ENCODE assay signal across 8 cellular contexts in the genomic region with DNA sequence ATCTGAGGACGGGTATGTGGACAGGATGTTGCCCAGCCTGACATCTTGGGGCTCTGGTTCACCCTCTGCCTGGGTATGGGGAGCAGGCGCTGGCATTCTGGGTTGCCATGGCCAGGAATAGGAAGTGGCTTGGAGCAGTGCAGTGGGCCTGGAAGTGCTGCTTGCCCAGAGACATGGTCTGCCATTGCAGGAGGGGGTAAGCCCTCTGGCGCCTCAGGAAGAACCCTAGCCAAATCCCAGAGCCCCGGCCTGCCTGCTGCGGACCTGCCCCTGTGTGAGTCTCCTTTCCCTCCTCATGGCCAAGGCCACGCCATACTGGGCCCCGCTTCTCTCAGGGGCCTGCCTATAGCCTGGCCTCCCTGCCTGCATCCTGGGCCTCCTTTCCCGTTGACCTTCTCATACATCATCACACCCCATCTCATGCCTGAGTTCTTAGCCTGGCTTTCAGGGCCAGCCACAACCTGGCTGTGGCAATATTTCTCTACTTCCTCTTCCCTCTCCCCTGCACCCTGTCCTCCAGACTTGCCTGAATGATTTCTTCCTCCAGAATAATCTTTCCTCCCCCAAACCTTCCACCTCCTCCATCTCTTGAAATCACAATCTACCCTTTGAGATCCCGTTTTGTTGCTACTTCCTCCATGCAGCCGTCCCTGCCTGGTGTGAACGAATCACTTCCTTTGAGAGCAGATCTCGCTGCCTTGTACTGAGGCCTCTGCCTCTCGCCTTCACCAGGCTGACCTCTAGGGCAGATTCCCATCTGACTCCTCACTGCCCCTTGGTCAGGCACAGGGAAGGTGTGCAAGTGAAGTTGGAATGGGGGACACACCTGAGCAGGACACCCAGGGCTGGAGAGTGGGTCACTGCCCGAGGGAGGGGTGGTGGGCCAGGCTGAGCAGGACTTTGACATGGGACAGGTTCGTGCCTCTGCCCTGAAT. TPM values are rescaled to one million over a fixed set of nuclear protein-coding genes. Genes with fewer than 3 reads are reported as not detected.
DNase-seq lines count a peak whose midpoint lies in the region; ATAC-seq and TF ChIP-seq lines count a peak whose summit lies in the region.

No MANE protein-coding gene starts in this region.

- H3K4me3 Mint-ChIP-seq in activated CD4-positive, alpha-beta T cell treated with anti-CD3 and anti-CD28 coated beads, Interleukin-2, amount 10 ng/mL, durations not matched to agents 24 days and 14 days, result no peak overlapping the region
- H3K4me3 Mint-ChIP-seq in activated T-helper 1 cell treated with anti-CD3 and anti-CD28 coated beads, Interleukin-12 subunit alpha, Interleukin-12 subunit beta, Interleukin-2, Interleukin-4 antibody, amounts not matched to agents 30 ng/mL and 10 ng/mL and 1 ng/mL, durations not matched to agents 14 hours and 24 hours and 36 hours, result no peak overlapping the region

- TF ChIP-seq EP300 in transverse colon (IDR thresholded peaks at IDR 0.05; ENCODE audit: low read depth), result no peak

- no peak overlapping the region for H3K27ac Mint-ChIP-seq in activated CD4-positive, alpha-beta T cell treated with anti-CD3 and anti-CD28 coated beads, Interleukin-2, amount 10 ng/mL, durations not matched to agents 24 days and 14 days
- H3K27ac Mint-ChIP-seq in activated T-helper 1 cell treated with anti-CD3 and anti-CD28 coated beads, Interleukin-12 subunit alpha, Interleukin-12 subunit beta, Interleukin-2, Interleukin-4 antibody, amounts not matched to agents 30 ng/mL and 10 ng/mL and 1 ng/mL, durations not matched to agents 14 hours and 24 hours and 36 hours, result peak overlapping the region; percentile 14

- peak; percentile 58 for DNase-seq in activated CD4-positive, alpha-beta T cell treated with anti-CD3 and anti-CD28 coated beads, Interleukin-2, amount 10 ng/mL, durations not matched to agents 24 days and 14 days
- no peak for DNase-seq in activated CD4-positive, alpha-beta T cell treated with anti-CD3 and anti-CD28 coated beads for 48 hours
- DNase-seq in activated T-helper 1 cell treated with anti-CD3 and anti-CD28 coated beads, Interleukin-12 subunit alpha, Interleukin-12 subunit beta, Interleukin-2, Interleukin-4 antibody, amounts not matched to agents 30 ng/mL and 10 ng/mL and 1 ng/mL, durations not matched to agents 14 hours and 24 hours and 36 hours (ENCODE audit: low spot score), result no peak
- DNase-seq in kidney tubule cell (ENCODE audit: low spot score) (peak; percentile 62), transverse colon (peak; percentile 25)
- no peak for DNase-seq in stimulated activated CD4-positive, alpha-beta T cell treated with anti-CD3 and anti-CD28 coated beads, Interleukin-4, amount 100 ng/mL, for 1 hour

- peaks cover 11% of the 10 kb centered on the region for H3K27me3 Mint-ChIP-seq in activated CD4-positive, alpha-beta T cell treated with anti-CD3 and anti-CD28 coated beads, Interleukin-2, amount 10 ng/mL, durations not matched to agents 24 days and 14 days
- H3K27me3 Mint-ChIP-seq in activated T-helper 1 cell treated with anti-CD3 and anti-CD28 coated beads, Interleukin-12 subunit alpha, Interleukin-12 subunit beta, Interleukin-2, Interleukin-4 antibody, amounts not matched to agents 30 ng/mL and 10 ng/mL and 1 ng/mL, durations not matched to agents 14 hours and 24 hours and 36 hours (ENCODE audit: insufficient read depth), result peaks cover 16% of the 10 kb centered on the region

- no peak for ATAC-seq in HG03039 (IDR thresholded peaks at IDR 0.05; ENCODE audit: unreplicated experiment)
- ATAC-seq in GM21367 (IDR thresholded peaks at IDR 0.05; ENCODE audit: unreplicated experiment), result no peak

- H3K9me3 ChIP-seq in transverse colon, result no peaks in the 10 kb centered on the region

- WGBS in transverse colon (ENCODE audit: low coverage in 1 of 2), 2 donors, result 53 to 68% methylated on average over 4 to 15 of the region's 15 CpGs

- no peaks in the 10 kb centered on the region for H3K9me3 Mint-ChIP-seq in activated CD4-positive, alpha-beta T cell treated with anti-CD3 and anti-CD28 coated beads, Interleukin-2, amount 10 ng/mL, durations not matched to agents 24 days and 14 days
- no peaks in the 10 kb centered on the region for H3K9me3 Mint-ChIP-seq in activated T-helper 1 cell treated with anti-CD3 and anti-CD28 coated beads, Interleukin-12 subunit alpha, Interleukin-12 subunit beta, Interleukin-2, Interleukin-4 antibody, amounts not matched to agents 30 ng/mL and 10 ng/mL and 1 ng/mL, durations not matched to agents 14 hours and 24 hours and 36 hours

- peaks cover 22% of the 10 kb centered on the region for H3K4me1 Mint-ChIP-seq in activated CD4-positive, alpha-beta T cell treated with anti-CD3 and anti-CD28 coated beads, Interleukin-2, amount 10 ng/mL, durations not matched to agents 24 days and 14 days
- peaks cover 20% of the 10 kb centered on the region for H3K4me1 Mint-ChIP-seq in activated T-helper 1 cell treated with anti-CD3 and anti-CD28 coated beads, Interleukin-12 subunit alpha, Interleukin-12 subunit beta, Interleukin-2, Interleukin-4 antibody, amounts not matched to agents 30 ng/mL and 10 ng/mL and 1 ng/mL, durations not matched to agents 14 hours and 24 hours and 36 hours (ENCODE audit: low read depth)

- intact Hi-C loops in activated CD4-positive, alpha-beta T cell treated with anti-CD3 and anti-CD28 coated beads, Interleukin-2, amount 10 ng/mL, durations not matched to agents 24 days and 14 days (cut with micrococcal nuclease), result no loop called here
- intact Hi-C loops in activated T-helper 1 cell treated with anti-CD3 and anti-CD28 coated beads, Interleukin-12 subunit alpha, Interleukin-12 subunit beta, Interleukin-2, Interleukin-4 antibody, amounts not matched to agents 30 ng/mL and 10 ng/mL and 1 ng/mL, durations not matched to agents 14 hours and 24 hours and 36 hours (cut with micrococcal nuclease), result no loop called here
- intact Hi-C loops in transverse colon (cut with DNase I; ENCODE audit: low total_unique reads), result no loop called here

- no peaks in the 10 kb centered on the region for H3K27me3 ChIP-seq in transverse colon

- no peak for TF ChIP-seq POLR2A in transverse colon (IDR thresholded peaks at IDR 0.05)

- H3K36me3 ChIP-seq in transverse colon, result no peaks in the 10 kb centered on the region

- in situ Hi-C loops in transverse colon (cut with MboI; ENCODE audit: low pct_ligation_motif_present in 1 of 4, low pct_unique_long_range_greater_than_20kb in 1 of 4, low sequenced_read_pairs in 3 of 4), result no loop called here

- H3K36me3 Mint-ChIP-seq in activated CD4-positive, alpha-beta T cell treated with anti-CD3 and anti-CD28 coated beads, Interleukin-2, amount 10 ng/mL, durations not matched to agents 24 days and 14 days (ENCODE audit: low read depth), result no peaks in the 10 kb centered on the region
- no peaks in the 10 kb centered on the region for H3K36me3 Mint-ChIP-seq in activated T-helper 1 cell treated with anti-CD3 and anti-CD28 coated beads, Interleukin-12 subunit alpha, Interleukin-12 subunit beta, Interleukin-2, Interleukin-4 antibody, amounts not matched to agents 30 ng/mL and 10 ng/mL and 1 ng/mL, durations not matched to agents 14 hours and 24 hours and 36 hours (ENCODE audit: low read depth)

- peaks cover 45 to 89% (median 72%) of the 10 kb centered on the region in 4 donors for H3K4me1 ChIP-seq in transverse colon

- H3K27ac ChIP-seq in transverse colon, result peak overlapping the region; percentile 93 to 96 (median 96)

- TF ChIP-seq CTCF in transverse colon (IDR thresholded peaks at IDR 0.05), result no peak

- H3K4me3 ChIP-seq in transverse colon, result no peak overlapping the region

RNA-seq across cellular contexts. Expression of a gene that starts 5.2 kb away (rescaled TPM):
- total RNA-seq in activated CD4-positive, alpha-beta T cell treated with anti-CD3 and anti-CD28 coated beads, Interleukin-2, amount 10 ng/mL, durations not matched to agents 24 days and 14 days, result 0.30 TPM in 1 of 2 replicates, not detected in the other
- total RNA-seq in activated T-helper 1 cell treated with anti-CD3 and anti-CD28 coated beads, Interleukin-12 subunit alpha, Interleukin-12 subunit beta, Interleukin-2, Interleukin-4 antibody, amounts not matched to agents 30 ng/mL and 10 ng/mL and 1 ng/mL, durations not matched to agents 14 hours and 24 hours and 36 hours, result 0.10 and 0.32 TPM in 2 replicates
- total RNA-seq in transverse colon, result 100 to 1,000 TPM; 210 to 290 (median 214) TPM

RNA-seq across cellular contexts. Expression of a gene that starts 30.7 kb away (rescaled TPM):
- not detected in 2 replicates for total RNA-seq in activated CD4-positive, alpha-beta T cell treated with anti-CD3 and anti-CD28 coated beads, Interleukin-2, amount 10 ng/mL, durations not matched to agents 24 days and 14 days
- not detected in 2 replicates for total RNA-seq in activated T-helper 1 cell treated with anti-CD3 and anti-CD28 coated beads, Interleukin-12 subunit alpha, Interleukin-12 subunit beta, Interleukin-2, Interleukin-4 antibody, amounts not matched to agents 30 ng/mL and 10 ng/mL and 1 ng/mL, durations not matched to agents 14 hours and 24 hours and 36 hours
- total RNA-seq in transverse colon, result 100 to 1,000 TPM in 1 of 4 donors, 10 to 100 TPM in 3; 16.0 to 126 (median 49.4) TPM

RNA-seq across cellular contexts. Expression of a gene that starts 37.7 kb away (rescaled TPM):
- not detected in 2 replicates for total RNA-seq in activated CD4-positive, alpha-beta T cell treated with anti-CD3 and anti-CD28 coated beads, Interleukin-2, amount 10 ng/mL, durations not matched to agents 24 days and 14 days
- total RNA-seq in activated T-helper 1 cell treated with anti-CD3 and anti-CD28 coated beads, Interleukin-12 subunit alpha, Interleukin-12 subunit beta, Interleukin-2, Interleukin-4 antibody, amounts not matched to agents 30 ng/mL and 10 ng/mL and 1 ng/mL, durations not matched to agents 14 hours and 24 hours and 36 hours, result not detected in 2 replicates
- total RNA-seq in transverse colon, result 10 to 100 TPM; 64.7 to 88.1 (median 72.0) TPM

RNA-seq across cellular contexts. Expression of a gene that starts 56.1 kb away (rescaled TPM):
- total RNA-seq in activated CD4-positive, alpha-beta T cell treated with anti-CD3 and anti-CD28 coated beads, Interleukin-2, amount 10 ng/mL, durations not matched to agents 24 days and 14 days, result 0.07 TPM in 1 of 2 replicates, not detected in the other
- total RNA-seq in activated T-helper 1 cell treated with anti-CD3 and anti-CD28 coated beads, Interleukin-12 subunit alpha, Interleukin-12 subunit beta, Interleukin-2, Interleukin-4 antibody, amounts not matched to agents 30 ng/mL and 10 ng/mL and 1 ng/mL, durations not matched to agents 14 hours and 24 hours and 36 hours, result 0.07 and 0.29 TPM in 2 replicates
- 10 to 100 TPM in 1 of 4 donors, 1 to 10 TPM in 3; 4.6 to 11.2 (median 5.5) TPM for total RNA-seq in transverse colon

Comparison
In these comparisons a context has a peak if more than half of its experiments do, and no peak if none do; other contexts are left out.
1. DNase-seq: peak in activated CD4-positive, alpha-beta T cell treated with anti-CD3 and anti-CD28 coated beads, Interleukin-2, amount 10 ng/mL, durations not matched to agents 24 days and 14 days (single experiment), kidney tubule cell (single experiment) and transverse colon (single experiment); none in activated CD4-positive, alpha-beta T cell treated with anti-CD3 and anti-CD28 coated beads for 48 hours (single experiment), activated T-helper 1 cell treated with anti-CD3 and anti-CD28 coated beads, Interleukin-12 subunit alpha, Interleukin-12 subunit beta, Interleukin-2, Interleukin-4 antibody, amounts not matched to agents 30 ng/mL and 10 ng/mL and 1 ng/mL, durations not matched to agents 14 hours and 24 hours and 36 hours (single experiment) and stimulated activated CD4-positive, alpha-beta T cell treated with anti-CD3 and anti-CD28 coated beads, Interleukin-4, amount 100 ng/mL, for 1 hour (single experiment).
2. RNA of a gene that starts 5.2 kb away (total RNA-seq): 210 to 290 TPM in transverse colon; 0.30 TPM in activated CD4-positive, alpha-beta T cell treated with anti-CD3 and anti-CD28 coated beads, Interleukin-2, amount 10 ng/mL, durations not matched to agents 24 days and 14 days and 0.10 to 0.32 TPM in activated T-helper 1 cell treated with anti-CD3 and anti-CD28 coated beads, Interleukin-12 subunit alpha, Interleukin-12 subunit beta, Interleukin-2, Interleukin-4 antibody, amounts not matched to agents 30 ng/mL and 10 ng/mL and 1 ng/mL, durations not matched to agents 14 hours and 24 hours and 36 hours; every median in the first group is over 100 times any median in the second.
3. RNA of a gene that starts 30.7 kb away (total RNA-seq): 16.0 to 126 TPM in transverse colon; not detected in activated CD4-positive, alpha-beta T cell treated with anti-CD3 and anti-CD28 coated beads, Interleukin-2, amount 10 ng/mL, durations not matched to agents 24 days and 14 days and not detected in activated T-helper 1 cell treated with anti-CD3 and anti-CD28 coated beads, Interleukin-12 subunit alpha, Interleukin-12 subunit beta, Interleukin-2, Interleukin-4 antibody, amounts not matched to agents 30 ng/mL and 10 ng/mL and 1 ng/mL, durations not matched to agents 14 hours and 24 hours and 36 hours; every median in the first group is over 10 times any median in the second.
4. RNA of a gene that starts 37.7 kb away (total RNA-seq): 64.7 to 88.1 TPM in transverse colon; not detected in activated CD4-positive, alpha-beta T cell treated with anti-CD3 and anti-CD28 coated beads, Interleukin-2, amount 10 ng/mL, durations not matched to agents 24 days and 14 days and not detected in activated T-helper 1 cell treated with anti-CD3 and anti-CD28 coated beads, Interleukin-12 subunit alpha, Interleukin-12 subunit beta, Interleukin-2, Interleukin-4 antibody, amounts not matched to agents 30 ng/mL and 10 ng/mL and 1 ng/mL, durations not matched to agents 14 hours and 24 hours and 36 hours; every median in the first group is over 10 times any median in the second.